Comparison of ENCODE assay signal across 8 cellular contexts in genomic region chr2:205885492-205886099, GRCh38.
DNase-seq lines count a peak whose midpoint lies in the region; ATAC-seq and TF ChIP-seq lines count a peak whose summit lies in the region.

No MANE protein-coding gene starts in this region.

- no peak overlapping the region for H3K9ac ChIP-seq in SU-DHL-6 (ENCODE audit: low read length)

- H4K20me1 ChIP-seq in SU-DHL-6 (ENCODE audit: low read depth, low read length), result no peaks in the 10 kb centered on the region

- H3K27me3 ChIP-seq in SU-DHL-6 (ENCODE audit: low read length) (no peaks in the 10 kb centered on the region), right cardiac atrium (ENCODE audit: control insufficient read depth, insufficient read depth) (no peaks in the 10 kb centered on the region)

- H3K79me2 ChIP-seq in SU-DHL-6 (ENCODE audit: insufficient read depth, low read length), result no peaks in the 10 kb centered on the region

- H3K27ac ChIP-seq in SU-DHL-6 (ENCODE audit: low read depth, low read length) (no peak overlapping the region), right cardiac atrium (ENCODE audit: low read length) (no peak overlapping the region)

- DNase-seq in activated CD4-positive, CD25-positive, alpha-beta regulatory T cell (lab: John Stamatoyannopoulos, UW), result peak in 3 of 4 experiments; percentile 7 to 34 (median 18)
- DNase-seq in HS-27A (ENCODE audit: low read depth), result peak; percentile 27
- DNase-seq in amygdala (lab: John Stamatoyannopoulos, UW), result peak in 54 of 56 donors; percentile 2 to 83 (median 46)
- DNase-seq in right cardiac atrium, result peak; percentile 89 to 95 (median 94)
- DNase-seq in renal cortical epithelial cell (ENCODE audit: low read depth), result peak; percentile 57

- no peaks in the 10 kb centered on the region for H3K9me2 ChIP-seq in SU-DHL-6 (replicated peaks; ENCODE audit: insufficient read depth, low read length)

- intact Hi-C loops in right cardiac atrium (cut with DNase I), result loop anchor here in 3 of 4 donors (5.0 to 10.0 kb wide), 3 partner anchors 108 to 121 kb away; no protein-coding TSS in a partner anchor

- peak; percentile 75 for TF ChIP-seq CTCF in SU-DHL-6 (IDR thresholded peaks at IDR 0.05; ENCODE audit: insufficient read depth, low read length, poor library complexity, severe bottlenecking)

- H3K4me3 ChIP-seq in SU-DHL-6 (ENCODE audit: insufficient read depth, low read length, poor library complexity, severe bottlenecking) (no peak overlapping the region), right cardiac atrium (ENCODE audit: low read length) (no peak overlapping the region)

- peaks cover 2% of the 10 kb centered on the region for H3K4me1 ChIP-seq in right cardiac atrium (ENCODE audit: control insufficient read depth, insufficient read depth, low read length)

- 30% methylated on average over 23 of the region's 23 CpGs for WGBS in right cardiac atrium

- no peaks in the 10 kb centered on the region for H3K9me3 ChIP-seq in SU-DHL-6 (ENCODE audit: insufficient read depth, low read length)
- no peaks in the 10 kb centered on the region for H3K9me3 ChIP-seq in right cardiac atrium (ENCODE audit: control insufficient read depth, low read length)

- no peaks in the 10 kb centered on the region for H3F3A ChIP-seq in SU-DHL-6 (ENCODE audit: insufficient read depth)

- H2AFZ ChIP-seq in SU-DHL-6 (ENCODE audit: low read depth, low read length, severe bottlenecking), result no peak overlapping the region

- ATAC-seq in activated CD4-positive, CD25-positive, alpha-beta regulatory T cell treated with anti-CD3 and anti-CD28 coated beads, Interleukin-2, amount 50 U/mL, for 24 hours, result no peak
- ATAC-seq in right cardiac atrium (peak; percentile 88 to 89), GM18520 (IDR thresholded peaks at IDR 0.05; ENCODE audit: unreplicated experiment) (no peak)

- H3K36me3 ChIP-seq in SU-DHL-6 (ENCODE audit: low read length), result no peaks in the 10 kb centered on the region

- no peak overlapping the region for H3K4me2 ChIP-seq in SU-DHL-6 (ENCODE audit: low read depth, low read length, poor library complexity, severe bottlenecking)

Comparison
In these comparisons a context has a peak if more than half of its experiments do, and no peak if none do; other contexts are left out.
1. DNase-seq: peak in every context shown above with its lines; median percentile 94 in right cardiac atrium; 57 in renal cortical epithelial cell; 46 in amygdala; 27 in HS-27A; 18 in activated CD4-positive, CD25-positive, alpha-beta regulatory T cell.
2. ATAC-seq: peak in right cardiac atrium (2 of 2); none in activated CD4-positive, CD25-positive, alpha-beta regulatory T cell treated with anti-CD3 and anti-CD28 coated beads, Interleukin-2, amount 50 U/mL, for 24 hours (0 of 2) and GM18520 (single experiment).